In the genomic region with DNA sequence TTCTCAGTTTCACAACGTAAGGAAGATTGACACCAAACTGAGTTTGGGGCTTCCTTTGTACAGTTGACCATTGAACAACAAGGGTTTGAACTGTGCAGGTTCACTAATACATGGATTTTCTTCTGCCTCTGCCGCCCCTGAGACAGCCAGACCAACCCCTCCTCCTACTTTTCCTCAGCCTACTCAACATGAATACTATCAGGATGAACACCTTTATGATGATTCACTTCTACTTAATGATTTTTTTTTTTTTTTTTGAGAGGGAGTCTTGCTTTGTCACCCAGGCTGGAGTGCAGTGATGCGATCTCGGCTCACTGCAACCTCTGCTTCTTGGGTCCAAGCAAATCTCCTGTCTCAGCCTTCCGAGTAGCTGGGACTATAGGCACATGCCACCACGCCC, we compare ENCODE assay signal across 19 cellular contexts. TPM values are rescaled to one million over a fixed set of nuclear protein-coding genes. Genes with fewer than 3 reads are reported as not detected.
A peak's percentile ranks its signal among the peaks of the same experiment; 100 is the strongest.
DNase-seq lines count a peak whose midpoint lies in the region; ATAC-seq, FAIRE-seq and TF ChIP-seq lines count a peak whose summit lies in the region.
"Had no signal": no experiment of that assay in that cellular context is flagged by ENCODE, and none has a peak within 500 bp of the region (broad histone marks: within the 10 kb centered on the region; RNA-seq: fewer than 3 reads in every experiment).

No MANE protein-coding gene starts in this region.

- H3K4me3 ChIP-seq in bronchial epithelial cell (ENCODE audit: low read depth, low read length) = no peak overlapping the region
- no peak overlapping the region for H3K4me3 ChIP-seq in aorta (ENCODE audit: low read length in 2 of 2)
- H3K4me3 ChIP-seq: gastroesophageal sphincter, MG63, right atrium auricular region, SJSA1, uterus had no signal

- H3K4me3 Mint-ChIP-seq in activated T-cell treated with anti-CD3 and anti-CD28 coated beads, Interleukin-2, amount 50 U/mL, for 72 hours = no peak overlapping the region

- H3K4me1 Mint-ChIP-seq in activated T-cell treated with anti-CD3 and anti-CD28 coated beads, Interleukin-2, amount 50 U/mL, for 72 hours (ENCODE audit: low read depth) = peaks cover 38% of the 10 kb centered on the region

- no peaks in the 10 kb centered on the region for H3K9me3 ChIP-seq in aorta (ENCODE audit: control insufficient read depth, low read length)
- H3K9me3 ChIP-seq: gastroesophageal sphincter, MG63, neutrophil, right atrium auricular region, SJSA1, uterus had no signal

- intact Hi-C loops in aorta (cut with DNase I) = no loop called here

- no peak for FAIRE-seq in bronchial epithelial cell (lab: Jason Lieb, UNC)
- FAIRE-seq: endothelial cell of umbilical vein had no signal

- no peaks in the 10 kb centered on the region for H3K27me3 Mint-ChIP-seq in activated T-cell treated with anti-CD3 and anti-CD28 coated beads, Interleukin-2, amount 50 U/mL, for 72 hours (ENCODE audit: low read depth)

- no peak for DNase-seq in activated T-cell treated with anti-CD3 and anti-CD28 coated beads, Interleukin-2, amount 50 U/mL, for 72 hours
- no peak for DNase-seq in activated T-cell treated with anti-CD3 and anti-CD28 coated beads, Interleukin-2, amount 50 U/mL, for 1 hour
- peak; percentile 36 for DNase-seq in NCI-H226
- DNase-seq in bronchial epithelial cell (ENCODE audit: low read depth) = peak; percentile 73
- peak; percentile 28 for DNase-seq in renal cortical epithelial cell (ENCODE audit: low read depth)
- no peak for DNase-seq in aorta
- no peak for DNase-seq in NCI-H2196 (lab: John Stamatoyannopoulos, UW; ENCODE audit: unreplicated experiment)
- DNase-seq: activated CD4-positive, alpha-beta T cell treated with anti-CD3 and anti-CD28 coated beads for 4 hours; anterior cingulate cortex; MG63; NCI-H1694 treated with DMSO at 0.1 percent for 48 hours; T-helper 9 cell; uterus had no signal

- H3K36me3 Mint-ChIP-seq in activated T-cell treated with anti-CD3 and anti-CD28 coated beads, Interleukin-2, amount 50 U/mL, for 72 hours (ENCODE audit: insufficient read depth in 2 of 2) = peaks cover 6 to 25% of the 10 kb centered on the region in 2 donors

- H3K27ac ChIP-seq in aorta (ENCODE audit: low read depth in 1 of 2, low read length in 2 of 2) = no peak overlapping the region
- H3K27ac ChIP-seq: gastroesophageal sphincter, neutrophil, right atrium auricular region, SJSA1, uterus had no signal

- H3K4me1 ChIP-seq in aorta (ENCODE audit: control insufficient read depth in 1 of 2, insufficient read depth in 2 of 2, low read length in 2 of 2) = no peaks in the 10 kb centered on the region
- H3K4me1 ChIP-seq: right atrium auricular region, SJSA1, uterus had no signal

- peaks cover 10% of the 10 kb centered on the region for H3K36me3 ChIP-seq in bronchial epithelial cell (ENCODE audit: control insufficient read depth, insufficient read depth, low read length)
- H3K36me3 ChIP-seq in aorta (ENCODE audit: control insufficient read depth in 1 of 2, insufficient read depth in 2 of 2, low read length in 1 of 2) = peaks cover 0 to 6% of the 10 kb centered on the region in 2 donors
- H3K36me3 ChIP-seq: uterus had no signal

- WGBS in aorta, 2 donors = 83 to 87% methylated on average over 6 of the region's 6 CpGs

- no peak for TF ChIP-seq CTCF in bronchial epithelial cell (IDR thresholded peaks at IDR 0.05; ENCODE audit: insufficient read depth, low read length, severe bottlenecking)

- ATAC-seq in activated T-cell treated with anti-CD3 and anti-CD28 coated beads, Interleukin-2, amount 50 U/mL, for 72 hours (replicated peaks in 1 of 2) = peak in 1 of 2 donors; percentile 55
- ATAC-seq in aorta (ENCODE audit: low FRiP score) (no peak), GM18498 (IDR thresholded peaks at IDR 0.05; ENCODE audit: unreplicated experiment) (no peak)
- ATAC-seq: gastroesophageal sphincter had no signal

- no peaks in the 10 kb centered on the region for H3K27me3 ChIP-seq in bronchial epithelial cell (ENCODE audit: control insufficient read depth, insufficient read depth, low read length)
- no peaks in the 10 kb centered on the region for H3K27me3 ChIP-seq in aorta (ENCODE audit: control insufficient read depth in 1 of 2, insufficient read depth in 2 of 2, low read length in 1 of 2)
- H3K27me3 ChIP-seq: gastroesophageal sphincter, MG63, neutrophil, right atrium auricular region, SJSA1, uterus had no signal

- H3K27ac Mint-ChIP-seq in activated T-cell treated with anti-CD3 and anti-CD28 coated beads, Interleukin-2, amount 50 U/mL, for 72 hours = peak overlapping the region; percentile 58

- H3K9me3 Mint-ChIP-seq in activated T-cell treated with anti-CD3 and anti-CD28 coated beads, Interleukin-2, amount 50 U/mL, for 72 hours = no peaks in the 10 kb centered on the region

RNA-seq across cellular contexts. Expression of gene RBM4, which starts 14.6 kb away (rescaled TPM):
- total RNA-seq in activated T-cell treated with anti-CD3 and anti-CD28 coated beads, Interleukin-2, amount 50 U/mL, for 72 hours = 100 to 1,000 TPM; 116 to 135 TPM
- total RNA-seq in bronchial epithelial cell = 173 and 246 TPM in 2 replicates
- total RNA-seq in renal cortical epithelial cell = 122 and 200 TPM in 2 replicates
- 10 to 100 TPM; 86.9 to 98.1 TPM for total RNA-seq in aorta
- 10 to 100 TPM; 78.6 to 91.1 TPM for polyA plus RNA-seq in aorta

RNA-seq across cellular contexts. Expression of gene RBM4B, which starts 24.6 kb away (rescaled TPM):
- 10 to 100 TPM; 12.5 to 18.4 TPM for total RNA-seq in activated T-cell treated with anti-CD3 and anti-CD28 coated beads, Interleukin-2, amount 50 U/mL, for 72 hours
- total RNA-seq in bronchial epithelial cell (13.4 and 15.7 TPM in 2 replicates), renal cortical epithelial cell (16.1 and 26.7 TPM in 2 replicates), aorta (10 to 100 TPM in 1 of 2 donors, 1 to 10 TPM in 1; 9.2 to 16.5 TPM)
- 10 to 100 TPM in 1 of 2 donors, 1 to 10 TPM in 1; 7.3 to 12.3 TPM for polyA plus RNA-seq in aorta

RNA-seq across cellular contexts. Expression of gene RBM14, which starts 36.7 kb away (rescaled TPM):
- total RNA-seq in activated T-cell treated with anti-CD3 and anti-CD28 coated beads, Interleukin-2, amount 50 U/mL, for 72 hours = 10 to 100 TPM; 85.6 to 97.3 TPM
- total RNA-seq in bronchial epithelial cell (7.4 and 10.9 TPM in 2 replicates), renal cortical epithelial cell (17.9 and 36.4 TPM in 2 replicates), aorta (10 to 100 TPM; 66.3 to 66.7 TPM)
- polyA plus RNA-seq in aorta = 10 to 100 TPM; 11.4 to 41.4 TPM

Comparison
In these comparisons a context has a peak if more than half of its experiments do, and no peak if none do; other contexts are left out.
1. DNase-seq: peak in NCI-H226 (single experiment), bronchial epithelial cell (single experiment) and renal cortical epithelial cell (single experiment); none in activated T-cell treated with anti-CD3 and anti-CD28 coated beads, Interleukin-2, amount 50 U/mL, for 72 hours (0 of 2), activated T-cell treated with anti-CD3 and anti-CD28 coated beads, Interleukin-2, amount 50 U/mL, for 1 hour (single experiment), aorta (0 of 2) and NCI-H2196 (single experiment).